Comparison of ENCODE assay signal across 1 cellular context in genomic region chr7:6409091-6409490, GRCh38.
TF ChIP-seq lines count a peak whose summit lies in the region.

No MANE protein-coding gene starts in this region.

TF ChIP-seq in HCT116, 20 proteins besides CTCF, POLR2A, EP300 and RAD21 (continued from another document):
- TF ChIP-seq REST (IDR thresholded peaks at IDR 0.05; ENCODE audit: low read depth) (no peak), SP1 (IDR thresholded peaks at IDR 0.05; ENCODE audit: low read depth) (no peak), YY1 (IDR thresholded peaks at IDR 0.05; ENCODE audit: extremely low read depth, insufficient replicate concordance, low read depth, low read length) (no peak), FOSL1 (IDR thresholded peaks at IDR 0.05; ENCODE audit: low read depth) (no peak), SIN3A (IDR thresholded peaks at IDR 0.05; ENCODE audit: low read depth) (no peak), SRF (IDR thresholded peaks at IDR 0.05; ENCODE audit: low read depth) (no peak), ZNF274 (IDR thresholded peaks at IDR 0.05; ENCODE audit: low read depth, low read length) (no peak), TCF7L2 (IDR thresholded peaks at IDR 0.05; ENCODE audit: borderline replicate concordance, extremely low read depth, insufficient read depth, insufficient read length) (no peak)
